31 cellular contexts compared by ENCODE assay signal in genomic region chrX:1836683-1837082, GRCh38.
"Had no signal": no experiment of that assay in that cellular context is flagged by ENCODE, and none has a peak within 500 bp of the region (broad histone marks: within the 10 kb centered on the region; RNA-seq: fewer than 3 reads in every experiment).

No MANE protein-coding gene starts in this region.

- H3K36me3 ChIP-seq: neutrophil, pancreas, spleen, stomach, thoracic aorta, thyroid gland, tibial nerve, upper lobe of left lung, uterus had no signal

- H3K27me3 Mint-ChIP-seq: progenitor cell of endocrine pancreas; stimulated activated naive CD8-positive, alpha-beta T cell treated with anti-CD3 and anti-CD28 coated beads, Interleukin-15, Interleukin-2, amounts not matched to agents 100 ng/mL and 50 ng/mL, for 24 hours had no signal

- H3K27ac Mint-ChIP-seq: naive thymus-derived CD8-positive, alpha-beta T cell; natural killer cell treated with Interleukin-12 subunit alpha and Interleukin-12 subunit beta and Interleukin-15 and Interleukin-18, amount 100 ng/mL, for 72 hours; nephron progenitor cell; progenitor cell of endocrine pancreas; stimulated activated memory B cell treated with anti-CD40 and anti-IgM and Interleukin-4, amounts not matched to agents 10 μg/mL and 1 μg/mL and 100 μg/mL, for 72 hours; stimulated activated naive CD8-positive, alpha-beta T cell treated with anti-CD3 and anti-CD28 coated beads, Interleukin-15, Interleukin-2, amounts not matched to agents 100 ng/mL and 50 ng/mL, for 24 hours had no signal

- FAIRE-seq: pancreas had no signal

- H3K4me1 ChIP-seq: pancreas, psoas muscle, spleen, stomach, thyroid gland, tibial nerve, upper lobe of left lung, uterus had no signal

- H3K4me3 ChIP-seq: pancreas, psoas muscle, skin epidermis, smooth muscle cell, spleen, stomach, thoracic aorta, thyroid gland, tibial nerve, upper lobe of left lung, uterus had no signal

- H3K4me2 ChIP-seq: smooth muscle cell had no signal

- H3K9me3 ChIP-seq: neutrophil, pancreas, thoracic aorta, thyroid gland, uterus had no signal

- H3K36me3 Mint-ChIP-seq: naive B cell; natural killer cell treated with Interleukin-12 subunit alpha and Interleukin-12 subunit beta and Interleukin-15 and Interleukin-18, amount 100 ng/mL, for 72 hours; stimulated activated memory B cell treated with anti-CD40 and anti-IgM and Interleukin-4, amounts not matched to agents 10 μg/mL and 1 μg/mL and 100 μg/mL, for 72 hours had no signal

- H3K27ac ChIP-seq: neutrophil, pancreas, psoas muscle, skin epidermis, spleen, stomach, thoracic aorta, thyroid gland, tibial nerve, upper lobe of left lung, uterus had no signal

- H3K4me1 Mint-ChIP-seq: naive B cell; naive thymus-derived CD8-positive, alpha-beta T cell; stimulated activated memory B cell treated with anti-CD40 and anti-IgM and Interleukin-4, amounts not matched to agents 10 μg/mL and 1 μg/mL and 100 μg/mL, for 72 hours had no signal

- H3K27me3 ChIP-seq: neutrophil, pancreas, spleen, stomach, thyroid gland, tibial nerve, upper lobe of left lung, uterus had no signal

- H3K4me3 Mint-ChIP-seq: naive B cell; naive thymus-derived CD8-positive, alpha-beta T cell; natural killer cell treated with Interleukin-12 subunit alpha and Interleukin-12 subunit beta and Interleukin-15 and Interleukin-18, amount 100 ng/mL, for 72 hours; nephron progenitor cell; neural crest cell; stimulated activated memory B cell treated with anti-CD40 and anti-IgM and Interleukin-4, amounts not matched to agents 10 μg/mL and 1 μg/mL and 100 μg/mL, for 72 hours; stimulated activated naive CD8-positive, alpha-beta T cell treated with anti-CD3 and anti-CD28 coated beads, Interleukin-15, Interleukin-2, amounts not matched to agents 100 ng/mL and 50 ng/mL, for 24 hours had no signal

- ATAC-seq: naive thymus-derived CD8-positive, alpha-beta T cell; natural killer cell treated with Interleukin-12 subunit alpha and Interleukin-12 subunit beta and Interleukin-15 and Interleukin-18, amount 100 ng/mL, for 72 hours; pancreas; psoas muscle; right cardiac atrium; sciatic nerve; stimulated activated memory B cell treated with anti-CD40 and anti-IgM and Interleukin-4, amounts not matched to agents 10 μg/mL and 1 μg/mL and 100 μg/mL, for 72 hours had no signal

- H3K9me3 Mint-ChIP-seq: natural killer cell treated with Interleukin-12 subunit alpha and Interleukin-12 subunit beta and Interleukin-15 and Interleukin-18, amount 100 ng/mL, for 72 hours had no signal

- DNase-seq: naive B cell; naive thymus-derived CD8-positive, alpha-beta T cell; nephron progenitor cell; nucleus accumbens; pancreas; posterior cingulate gyrus; psoas muscle; right cardiac atrium; spleen; stimulated activated CD4-positive, alpha-beta T cell treated with anti-CD3 and anti-CD28 coated beads, Interleukin-12 subunit alpha, Interleukin-12 subunit beta, amount 100 ng/mL, for 4 hours; stimulated activated CD4-positive, alpha-beta T cell treated with anti-CD3 and anti-CD28 coated beads, Interleukin-1b, Interleukin-23, amount 100 ng/mL, for 48 hours; stimulated activated CD4-positive, alpha-beta T cell treated with anti-CD3 and anti-CD28 coated beads, Interleukin-4, amount 100 ng/mL, for 1 hour; stimulated activated CD4-positive, alpha-beta T cell treated with anti-CD3 and anti-CD28 coated beads, Interleukin-4, amount 100 ng/mL, for 4 hours; stimulated activated CD8-positive, alpha-beta memory T cell treated with anti-CD3 and anti-CD28 coated beads, Interleukin-4, amount 100 ng/mL, for 48 hours; stimulated activated naive CD4-positive, alpha-beta T cell; stomach; thyroid gland; trophoblast cell; upper lobe of left lung; uterus had no signal
